1 cellular context compared by ENCODE assay signal in the genomic region with DNA sequence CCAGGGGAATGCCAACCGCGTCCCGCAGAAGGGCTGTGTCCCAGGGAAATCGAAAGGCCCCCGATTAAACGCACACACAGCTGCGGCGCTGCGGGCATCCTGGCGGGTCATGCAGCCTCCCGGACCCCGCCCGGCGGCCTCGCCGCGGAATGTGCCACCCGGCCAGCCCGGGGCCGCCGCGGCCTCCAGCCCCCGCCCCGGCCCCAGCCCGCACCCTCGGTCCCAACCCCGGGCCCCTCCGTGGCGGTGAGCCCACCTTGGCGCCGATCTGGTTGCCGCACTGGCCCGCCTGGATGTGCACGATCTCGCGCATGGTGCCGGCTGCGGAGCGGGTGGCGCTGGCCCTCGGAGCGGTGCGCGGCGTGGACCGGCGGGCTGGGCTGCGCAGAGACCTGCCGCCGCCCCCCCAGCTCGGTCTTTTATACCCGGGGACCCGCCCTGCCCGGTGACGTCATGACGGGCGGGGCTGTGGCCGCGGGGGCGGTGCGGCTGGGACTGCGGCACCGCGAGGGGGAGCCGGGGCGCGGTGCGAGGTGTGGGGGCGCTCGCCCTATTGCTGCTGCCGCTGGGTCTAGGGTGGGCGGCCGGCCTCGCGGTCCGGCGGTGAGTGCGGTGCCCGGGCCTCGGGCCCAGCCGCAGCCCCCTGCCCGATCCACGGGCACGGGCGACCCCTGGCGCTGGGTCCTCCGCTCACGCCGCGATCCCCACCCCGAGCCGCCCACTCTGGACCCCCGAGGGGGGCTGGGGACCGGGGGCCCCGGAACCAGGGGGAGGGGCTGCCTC.
TF ChIP-seq lines count a peak whose summit lies in the region.

A gene (minus strand): TSS at position 394 of the 783 bp plus-strand sequence. CDS start 81 bp downstream, at position 313.

TF ChIP-seq in HepG2, 621 proteins besides CTCF, POLR2A, EP300 and RAD21 (continued from another document and continues in another):
- TF ChIP-seq, protein P1, sequence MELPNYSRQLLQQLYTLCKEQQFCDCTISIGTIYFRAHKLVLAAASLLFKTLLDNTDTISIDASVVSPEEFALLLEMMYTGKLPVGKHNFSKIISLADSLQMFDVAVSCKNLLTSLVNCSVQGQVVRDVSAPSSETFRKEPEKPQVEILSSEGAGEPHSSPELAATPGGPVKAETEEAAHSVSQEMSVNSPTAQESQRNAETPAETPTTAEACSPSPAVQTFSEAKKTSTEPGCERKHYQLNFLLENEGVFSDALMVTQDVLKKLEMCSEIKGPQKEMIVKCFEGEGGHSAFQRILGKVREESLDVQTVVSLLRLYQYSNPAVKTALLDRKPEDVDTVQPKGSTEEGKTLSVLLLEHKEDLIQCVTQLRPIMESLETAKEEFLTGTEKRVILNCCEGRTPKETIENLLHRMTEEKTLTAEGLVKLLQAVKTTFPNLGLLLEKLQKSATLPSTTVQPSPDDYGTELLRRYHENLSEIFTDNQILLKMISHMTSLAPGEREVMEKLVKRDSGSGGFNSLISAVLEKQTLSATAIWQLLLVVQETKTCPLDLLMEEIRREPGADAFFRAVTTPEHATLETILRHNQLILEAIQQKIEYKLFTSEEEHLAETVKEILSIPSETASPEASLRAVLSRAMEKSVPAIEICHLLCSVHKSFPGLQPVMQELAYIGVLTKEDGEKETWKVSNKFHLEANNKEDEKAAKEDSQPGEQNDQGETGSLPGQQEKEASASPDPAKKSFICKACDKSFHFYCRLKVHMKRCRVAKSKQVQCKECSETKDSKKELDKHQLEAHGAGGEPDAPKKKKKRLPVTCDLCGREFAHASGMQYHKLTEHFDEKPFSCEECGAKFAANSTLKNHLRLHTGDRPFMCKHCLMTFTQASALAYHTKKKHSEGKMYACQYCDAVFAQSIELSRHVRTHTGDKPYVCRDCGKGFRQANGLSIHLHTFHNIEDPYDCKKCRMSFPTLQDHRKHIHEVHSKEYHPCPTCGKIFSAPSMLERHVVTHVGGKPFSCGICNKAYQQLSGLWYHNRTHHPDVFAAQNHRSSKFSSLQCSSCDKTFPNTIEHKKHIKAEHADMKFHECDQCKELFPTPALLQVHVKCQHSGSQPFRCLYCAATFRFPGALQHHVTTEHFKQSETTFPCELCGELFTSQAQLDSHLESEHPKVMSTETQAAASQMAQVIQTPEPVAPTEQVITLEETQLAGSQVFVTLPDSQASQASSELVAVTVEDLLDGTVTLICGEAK (IDR thresholded peaks at IDR 0.05), result no peak
- TF ChIP-seq, protein P1 (CRISPR knock-in tag; IDR thresholded peaks at IDR 0.05), result peak; percentile 31; the same call in 1 of the 2 replicates
- peak; percentile 98 for TF ChIP-seq ATF7-NPFF (CRISPR knock-in tag; IDR thresholded peaks at IDR 0.05; ENCODE audit: low read depth)
- TF ChIP-seq, protein P2, sequence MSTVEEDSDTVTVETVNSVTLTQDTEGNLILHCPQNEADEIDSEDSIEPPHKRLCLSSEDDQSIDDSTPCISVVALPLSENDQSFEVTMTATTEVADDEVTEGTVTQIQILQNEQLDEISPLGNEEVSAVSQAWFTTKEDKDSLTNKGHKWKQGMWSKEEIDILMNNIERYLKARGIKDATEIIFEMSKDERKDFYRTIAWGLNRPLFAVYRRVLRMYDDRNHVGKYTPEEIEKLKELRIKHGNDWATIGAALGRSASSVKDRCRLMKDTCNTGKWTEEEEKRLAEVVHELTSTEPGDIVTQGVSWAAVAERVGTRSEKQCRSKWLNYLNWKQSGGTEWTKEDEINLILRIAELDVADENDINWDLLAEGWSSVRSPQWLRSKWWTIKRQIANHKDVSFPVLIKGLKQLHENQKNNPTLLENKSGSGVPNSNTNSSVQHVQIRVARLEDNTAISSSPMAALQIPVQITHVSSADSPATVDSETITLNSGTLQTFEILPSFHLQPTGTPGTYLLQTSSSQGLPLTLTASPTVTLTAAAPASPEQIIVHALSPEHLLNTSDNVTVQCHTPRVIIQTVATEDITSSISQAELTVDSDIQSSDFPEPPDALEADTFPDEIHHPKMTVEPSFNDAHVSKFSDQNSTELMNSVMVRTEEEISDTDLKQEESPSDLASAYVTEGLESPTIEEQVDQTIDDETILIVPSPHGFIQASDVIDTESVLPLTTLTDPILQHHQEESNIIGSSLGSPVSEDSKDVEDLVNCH (CRISPR knock-in tag; IDR thresholded peaks at IDR 0.05), result no peak
- TF ChIP-seq PAWR (CRISPR knock-in tag; IDR thresholded peaks at IDR 0.05; ENCODE audit: borderline replicate concordance), result no peak
- TF ChIP-seq MEF2D (CRISPR knock-in tag; IDR thresholded peaks at IDR 0.05), result no peak
- TF ChIP-seq SP1 (IDR thresholded peaks at IDR 0.05), result no peak
- TF ChIP-seq SP1 (CRISPR knock-in tag; IDR thresholded peaks at IDR 0.05), result peak; percentile 96
- TF ChIP-seq, protein P3, sequence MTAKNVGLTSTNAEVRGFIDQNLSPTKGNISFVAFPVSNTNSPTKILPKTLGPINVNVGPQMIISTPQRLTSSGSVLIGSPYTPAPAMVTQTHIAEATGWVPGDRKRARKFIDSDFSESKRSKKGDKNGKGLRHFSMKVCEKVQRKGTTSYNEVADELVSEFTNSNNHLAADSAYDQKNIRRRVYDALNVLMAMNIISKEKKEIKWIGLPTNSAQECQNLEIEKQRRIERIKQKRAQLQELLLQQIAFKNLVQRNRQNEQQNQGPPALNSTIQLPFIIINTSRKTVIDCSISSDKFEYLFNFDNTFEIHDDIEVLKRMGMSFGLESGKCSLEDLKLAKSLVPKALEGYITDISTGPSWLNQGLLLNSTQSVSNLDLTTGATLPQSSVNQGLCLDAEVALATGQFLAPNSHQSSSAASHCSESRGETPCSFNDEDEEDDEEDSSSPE (CRISPR knock-in tag; IDR thresholded peaks at IDR 0.05), result peak; percentile 65
- TF ChIP-seq, protein P4, sequence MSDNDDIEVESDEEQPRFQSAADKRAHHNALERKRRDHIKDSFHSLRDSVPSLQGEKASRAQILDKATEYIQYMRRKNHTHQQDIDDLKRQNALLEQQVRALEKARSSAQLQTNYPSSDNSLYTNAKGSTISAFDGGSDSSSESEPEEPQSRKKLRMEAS (IDR thresholded peaks at IDR 0.05), result peak; percentile 79
- TF ChIP-seq, protein P5, sequence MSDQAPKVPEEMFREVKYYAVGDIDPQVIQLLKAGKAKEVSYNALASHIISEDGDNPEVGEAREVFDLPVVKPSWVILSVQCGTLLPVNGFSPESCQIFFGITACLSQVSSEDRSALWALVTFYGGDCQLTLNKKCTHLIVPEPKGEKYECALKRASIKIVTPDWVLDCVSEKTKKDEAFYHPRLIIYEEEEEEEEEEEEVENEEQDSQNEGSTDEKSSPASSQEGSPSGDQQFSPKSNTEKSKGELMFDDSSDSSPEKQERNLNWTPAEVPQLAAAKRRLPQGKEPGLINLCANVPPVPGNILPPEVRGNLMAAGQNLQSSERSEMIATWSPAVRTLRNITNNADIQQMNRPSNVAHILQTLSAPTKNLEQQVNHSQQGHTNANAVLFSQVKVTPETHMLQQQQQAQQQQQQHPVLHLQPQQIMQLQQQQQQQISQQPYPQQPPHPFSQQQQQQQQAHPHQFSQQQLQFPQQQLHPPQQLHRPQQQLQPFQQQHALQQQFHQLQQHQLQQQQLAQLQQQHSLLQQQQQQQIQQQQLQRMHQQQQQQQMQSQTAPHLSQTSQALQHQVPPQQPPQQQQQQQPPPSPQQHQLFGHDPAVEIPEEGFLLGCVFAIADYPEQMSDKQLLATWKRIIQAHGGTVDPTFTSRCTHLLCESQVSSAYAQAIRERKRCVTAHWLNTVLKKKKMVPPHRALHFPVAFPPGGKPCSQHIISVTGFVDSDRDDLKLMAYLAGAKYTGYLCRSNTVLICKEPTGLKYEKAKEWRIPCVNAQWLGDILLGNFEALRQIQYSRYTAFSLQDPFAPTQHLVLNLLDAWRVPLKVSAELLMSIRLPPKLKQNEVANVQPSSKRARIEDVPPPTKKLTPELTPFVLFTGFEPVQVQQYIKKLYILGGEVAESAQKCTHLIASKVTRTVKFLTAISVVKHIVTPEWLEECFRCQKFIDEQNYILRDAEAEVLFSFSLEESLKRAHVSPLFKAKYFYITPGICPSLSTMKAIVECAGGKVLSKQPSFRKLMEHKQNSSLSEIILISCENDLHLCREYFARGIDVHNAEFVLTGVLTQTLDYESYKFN (CRISPR knock-in tag; conservative IDR thresholded peaks at IDR 0.05), result peak; percentile 53; the same call in 1 of the 2 replicates
- TF ChIP-seq ZNF292 (CRISPR knock-in tag; IDR thresholded peaks at IDR 0.05; ENCODE audit: borderline replicate concordance, low read depth), result no peak
- peak; percentile 91 for TF ChIP-seq REXO4 (CRISPR knock-in tag; IDR thresholded peaks at IDR 0.05; ENCODE audit: borderline replicate concordance)
- TF ChIP-seq, protein P6, sequence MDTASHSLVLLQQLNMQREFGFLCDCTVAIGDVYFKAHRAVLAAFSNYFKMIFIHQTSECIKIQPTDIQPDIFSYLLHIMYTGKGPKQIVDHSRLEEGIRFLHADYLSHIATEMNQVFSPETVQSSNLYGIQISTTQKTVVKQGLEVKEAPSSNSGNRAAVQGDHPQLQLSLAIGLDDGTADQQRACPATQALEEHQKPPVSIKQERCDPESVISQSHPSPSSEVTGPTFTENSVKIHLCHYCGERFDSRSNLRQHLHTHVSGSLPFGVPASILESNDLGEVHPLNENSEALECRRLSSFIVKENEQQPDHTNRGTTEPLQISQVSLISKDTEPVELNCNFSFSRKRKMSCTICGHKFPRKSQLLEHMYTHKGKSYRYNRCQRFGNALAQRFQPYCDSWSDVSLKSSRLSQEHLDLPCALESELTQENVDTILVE (CRISPR knock-in tag; IDR thresholded peaks at IDR 0.05), result peak; percentile 48; the same call in 1 of the 2 replicates
- TF ChIP-seq, protein P7, sequence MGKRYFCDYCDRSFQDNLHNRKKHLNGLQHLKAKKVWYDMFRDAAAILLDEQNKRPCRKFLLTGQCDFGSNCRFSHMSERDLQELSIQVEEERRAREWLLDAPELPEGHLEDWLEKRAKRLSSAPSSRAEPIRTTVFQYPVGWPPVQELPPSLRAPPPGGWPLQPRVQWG (CRISPR knock-in tag; IDR thresholded peaks at IDR 0.05; ENCODE audit: borderline replicate concordance, low read depth), result no peak
- peak; percentile 85 for TF ChIP-seq ZBTB38 (CRISPR knock-in tag; IDR thresholded peaks at IDR 0.05)
- TF ChIP-seq RFX3 (CRISPR knock-in tag; IDR thresholded peaks at IDR 0.05), result no peak
- peak; percentile 70 for TF ChIP-seq YY1 (IDR thresholded peaks at IDR 0.05; ENCODE audit: insufficient read depth, insufficient replicate concordance, low read depth, low read length)
- TF ChIP-seq, protein P8, sequence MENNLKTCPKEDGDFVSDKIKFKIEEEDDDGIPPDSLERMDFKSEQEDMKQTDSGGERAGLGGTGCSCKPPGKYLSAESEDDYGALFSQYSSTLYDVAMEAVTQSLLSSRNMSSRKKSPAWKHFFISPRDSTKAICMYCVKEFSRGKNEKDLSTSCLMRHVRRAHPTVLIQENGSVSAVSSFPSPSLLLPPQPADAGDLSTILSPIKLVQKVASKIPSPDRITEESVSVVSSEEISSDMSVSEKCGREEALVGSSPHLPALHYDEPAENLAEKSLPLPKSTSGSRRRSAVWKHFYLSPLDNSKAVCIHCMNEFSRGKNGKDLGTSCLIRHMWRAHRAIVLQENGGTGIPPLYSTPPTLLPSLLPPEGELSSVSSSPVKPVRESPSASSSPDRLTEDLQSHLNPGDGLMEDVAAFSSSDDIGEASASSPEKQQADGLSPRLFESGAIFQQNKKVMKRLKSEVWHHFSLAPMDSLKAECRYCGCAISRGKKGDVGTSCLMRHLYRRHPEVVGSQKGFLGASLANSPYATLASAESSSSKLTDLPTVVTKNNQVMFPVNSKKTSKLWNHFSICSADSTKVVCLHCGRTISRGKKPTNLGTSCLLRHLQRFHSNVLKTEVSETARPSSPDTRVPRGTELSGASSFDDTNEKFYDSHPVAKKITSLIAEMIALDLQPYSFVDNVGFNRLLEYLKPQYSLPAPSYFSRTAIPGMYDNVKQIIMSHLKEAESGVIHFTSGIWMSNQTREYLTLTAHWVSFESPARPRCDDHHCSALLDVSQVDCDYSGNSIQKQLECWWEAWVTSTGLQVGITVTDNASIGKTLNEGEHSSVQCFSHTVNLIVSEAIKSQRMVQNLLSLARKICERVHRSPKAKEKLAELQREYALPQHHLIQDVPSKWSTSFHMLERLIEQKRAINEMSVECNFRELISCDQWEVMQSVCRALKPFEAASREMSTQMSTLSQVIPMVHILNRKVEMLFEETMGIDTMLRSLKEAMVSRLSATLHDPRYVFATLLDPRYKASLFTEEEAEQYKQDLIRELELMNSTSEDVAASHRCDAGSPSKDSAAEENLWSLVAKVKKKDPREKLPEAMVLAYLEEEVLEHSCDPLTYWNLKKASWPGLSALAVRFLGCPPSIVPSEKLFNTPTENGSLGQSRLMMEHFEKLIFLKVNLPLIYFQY (CRISPR knock-in tag; IDR thresholded peaks at IDR 0.05; ENCODE audit: borderline replicate concordance), result peak; percentile 84
- peak; percentile 95; the same call in 1 of the 2 replicates for TF ChIP-seq FOXC1 (CRISPR knock-in tag; IDR thresholded peaks at IDR 0.05; ENCODE audit: borderline replicate concordance)
- TF ChIP-seq ZNF816 (CRISPR knock-in tag; IDR thresholded peaks at IDR 0.05; ENCODE audit: borderline replicate concordance), result peak; percentile 30; the same call in 1 of the 2 replicates
- TF ChIP-seq ZNF841 (CRISPR knock-in tag; IDR thresholded peaks at IDR 0.05; ENCODE audit: borderline replicate concordance), result no peak; the same call in 1 of the 2 replicates
- TF ChIP-seq ELF1 (CRISPR knock-in tag; IDR thresholded peaks at IDR 0.05), result no peak
- peak; percentile 50 for TF ChIP-seq ZNF263 (CRISPR knock-in tag; IDR thresholded peaks at IDR 0.05)
- TF ChIP-seq ZNF546 (CRISPR knock-in tag; conservative IDR thresholded peaks at IDR 0.05), result no peak; the same call in 1 of the 2 replicates
